ENCODE assay signal across 8 cellular contexts in the genomic region with DNA sequence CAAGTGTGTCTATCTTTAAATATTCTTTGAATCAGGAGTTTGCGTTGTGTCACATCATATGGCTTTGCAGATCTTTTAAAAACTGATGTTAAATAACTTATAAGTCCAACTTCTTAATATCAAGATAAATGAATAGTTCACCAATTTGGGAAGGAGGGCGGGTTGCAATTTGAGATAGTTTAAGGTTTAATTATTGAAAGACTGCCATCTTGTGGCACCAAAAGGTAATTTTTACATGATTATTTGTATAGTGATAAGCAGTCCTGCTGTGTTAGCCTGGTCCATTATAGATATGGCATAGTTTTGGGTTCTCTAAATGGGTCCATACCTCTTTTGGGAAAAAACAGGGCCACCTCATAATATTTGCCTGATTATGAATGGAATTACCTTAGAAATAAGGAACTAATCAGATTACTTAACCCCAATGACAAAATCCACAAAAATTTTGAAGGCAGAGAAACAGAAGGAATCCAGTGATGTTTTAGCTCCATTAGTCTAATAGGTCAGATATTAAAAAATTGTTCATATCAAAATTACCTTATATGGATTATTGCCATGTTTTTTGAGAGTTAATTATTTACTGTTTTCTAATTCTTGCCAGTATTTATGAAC.
A peak's percentile ranks its signal among the peaks of the same experiment; 100 is the strongest.
DNase-seq lines count a peak whose midpoint lies in the region; ATAC-seq and TF ChIP-seq lines count a peak whose summit lies in the region.

No MANE protein-coding gene starts in this region.

- intact Hi-C loops in cardiac septum (cut with DNase I) (loop anchor here (5.0 kb wide), 2 partner anchors 113 to 1422 kb away; no protein-coding TSS in a partner anchor), mammary epithelial cell (cut with micrococcal nuclease) (loop anchor here (2.0 to 5.0 kb wide), 2 partner anchors 111 to 122 kb away; no protein-coding TSS in a partner anchor), left colon (cut with DNase I, micrococcal nuclease) (loop anchor here in 1 of 2 donors (10.0 kb wide), 1 partner anchor 1425 kb away; no protein-coding TSS in a partner anchor), vagina (cut with DNase I) (no loop called here)

- H3K27ac ChIP-seq in cardiac muscle cell (no peak overlapping the region), mammary epithelial cell (ENCODE audit: insufficient read depth, low read depth, low read length) (no peak overlapping the region), vagina (no peak overlapping the region)

- H4K20me1 ChIP-seq in mammary epithelial cell (ENCODE audit: insufficient read depth, low read length) = no peaks in the 10 kb centered on the region

- H3K36me3 ChIP-seq in cardiac muscle cell = peaks cover 20% of the 10 kb centered on the region
- no peaks in the 10 kb centered on the region for H3K36me3 ChIP-seq in mammary epithelial cell (ENCODE audit: insufficient read depth, low read length)
- H3K36me3 ChIP-seq in vagina = no peaks in the 10 kb centered on the region

- BruUV-seq in mammary epithelial cell (replicated peaks; lab: Mats Ljungman, UMichigan) = no TSS peak

- no peak overlapping the region for H2AFZ ChIP-seq in mammary epithelial cell (ENCODE audit: low read depth, low read length)

- in situ Hi-C loops in mammary epithelial cell (cut with MboI; ENCODE audit: low sequenced_read_pairs in 2 of 2) = no loop called here

- H3K27me3 ChIP-seq in cardiac muscle cell (no peaks in the 10 kb centered on the region), mammary epithelial cell (ENCODE audit: insufficient read depth, low read length) (no peaks in the 10 kb centered on the region), vagina (no peaks in the 10 kb centered on the region)

- H3K79me2 ChIP-seq in mammary epithelial cell (ENCODE audit: insufficient read depth, low read length) = no peaks in the 10 kb centered on the region

- no peak overlapping the region for H3K4me2 ChIP-seq in mammary epithelial cell (ENCODE audit: insufficient read depth, low read depth, low read length)

- 0% methylated on average over 2 of the region's 2 CpGs for WGBS in mammary epithelial cell (ENCODE audit: low coverage, missing lambda C conversion rate)

- dilution Hi-C loops in mammary epithelial cell (cut with HindIII; ENCODE audit: low sequenced_read_pairs) = no loop called here

- TF ChIP-seq CTCF in cardiac muscle cell (IDR thresholded peaks at IDR 0.05; ENCODE audit: low read depth, low read length) = peak; percentile 43
- TF ChIP-seq CTCF in mammary epithelial cell (conservative IDR thresholded peaks at IDR 0.05 in 1 of 2, IDR thresholded peaks at IDR 0.05 in 1 of 2; ENCODE audit: extremely low read depth in 1 of 2, insufficient read depth in 1 of 2, low read depth in 1 of 2, low read length in 2 of 2) = peak; percentile 52 to 54
- TF ChIP-seq CTCF in vagina (IDR thresholded peaks at IDR 0.05) = peak; percentile 36 to 57 (median 36)

- H3K9ac ChIP-seq in mammary epithelial cell (ENCODE audit: insufficient read depth, low read length) = no peak overlapping the region

- CTCF ChIA-PET in mammary epithelial cell (lab: Charles Lee; ENCODE audit: low non-redundant PET) = interaction anchor here (0.5 to 0.6 kb wide), 2 partner anchors 455 to 1976 kb away, joined by 4 to 6 read pairs; no protein-coding TSS in a partner anchor

- H3K4me3 ChIP-seq in cardiac muscle cell (no peak overlapping the region), mammary epithelial cell (replicated peaks in 1 of 3; ENCODE audit: insufficient read depth in 1 of 3, low read depth in 2 of 3, low read length in 3 of 3) (no peak overlapping the region), vagina (no peak overlapping the region)

- no peaks in the 10 kb centered on the region for H3K4me1 ChIP-seq in cardiac muscle cell (ENCODE audit: low read depth)
- peaks cover 3% of the 10 kb centered on the region for H3K4me1 ChIP-seq in mammary epithelial cell (ENCODE audit: insufficient read depth, low read length)
- no peaks in the 10 kb centered on the region for H3K4me1 ChIP-seq in vagina

- DNase-seq in cardiac muscle cell (ENCODE audit: low read depth in 1 of 2, low spot score in 1 of 2) (peak; percentile 68 to 71), cardiac septum (ENCODE audit: low spot score) (no peak), NCI-H748 treated with DMSO at 0.1 percent for 48 hours (lab: John Stamatoyannopoulos, UW) (peak; percentile 47), mammary epithelial cell (peak; percentile 38), left colon (no peak), vagina (ENCODE audit: extremely low spot score in 2 of 2) (no peak)
- no peak for DNase-seq in activated effector memory CD4-positive, alpha-beta T cell treated with Interleukin-2 at 50 U/mL for 16 hours

- no peak for TF ChIP-seq POLR2A in vagina (IDR thresholded peaks at IDR 0.05)

- H3K9me3 ChIP-seq in cardiac muscle cell (ENCODE audit: low read depth) = no peaks in the 10 kb centered on the region
- H3K9me3 ChIP-seq in mammary epithelial cell (replicated peaks; ENCODE audit: insufficient read depth, low read length) = no peaks in the 10 kb centered on the region
- no peaks in the 10 kb centered on the region for H3K9me3 ChIP-seq in vagina

- ATAC-seq in HG03103 (IDR thresholded peaks at IDR 0.05; ENCODE audit: low read depth, unreplicated experiment) = peak; percentile 56
- ATAC-seq in left colon = peak; percentile 61

Comparison
In these comparisons a context has a peak if more than half of its experiments do, and no peak if none do; other contexts are left out.
1. DNase-seq: peak in cardiac muscle cell (2 of 2), NCI-H748 treated with DMSO at 0.1 percent for 48 hours (single experiment) and mammary epithelial cell (single experiment); none in cardiac septum (single experiment), left colon (0 of 2), vagina (0 of 2) and activated effector memory CD4-positive, alpha-beta T cell treated with Interleukin-2 at 50 U/mL for 16 hours (single experiment).
2. Peak in every context shown above with its lines, with median percentiles within 50 percentile points of each other: CTCF ChIP-seq.